Comparison of ENCODE assay signal across 11 cellular contexts in the genomic region with DNA sequence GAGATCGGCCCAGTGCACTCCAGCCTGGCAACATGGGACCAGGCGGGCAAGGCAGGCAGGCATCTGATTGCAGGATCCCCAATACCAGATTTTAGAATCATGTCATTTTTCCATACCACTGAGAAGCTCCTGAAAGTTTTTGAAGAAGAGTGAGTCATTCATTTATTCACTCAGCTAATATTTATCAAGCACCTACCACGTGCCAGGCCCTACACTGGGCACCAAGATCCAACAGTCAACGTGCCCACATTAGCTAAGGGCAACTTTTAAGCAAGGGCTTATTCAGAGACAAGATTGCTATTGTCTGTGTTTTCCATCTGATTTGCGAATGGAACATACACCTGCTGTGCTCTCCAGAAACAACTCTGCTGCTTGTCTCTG.
DNase-seq lines count a peak whose midpoint lies in the region; ATAC-seq, FAIRE-seq and TF ChIP-seq lines count a peak whose summit lies in the region.
"Had no signal": no experiment of that assay in that cellular context is flagged by ENCODE, and none has a peak within 500 bp of the region (broad histone marks: within the 10 kb centered on the region; RNA-seq: fewer than 3 reads in every experiment).

No MANE protein-coding gene starts in this region.

- TF ChIP-seq POLR2A in HepG2 (IDR thresholded peaks at IDR 0.05; ENCODE audit: insufficient read depth in 1 of 2, low read depth in 2 of 2, low read length in 2 of 2) (no peak), right lobe of liver (IDR thresholded peaks at IDR 0.05) (no peak)

- no peak overlapping the region for H3K9ac ChIP-seq in HepG2 (ENCODE audit: insufficient read depth, low read depth, low read length)
- H3K9ac ChIP-seq: parathyroid adenoma had no signal

- no peaks in the 10 kb centered on the region for H3K79me2 ChIP-seq in HepG2 (ENCODE audit: insufficient read depth, low read length)
- H3K79me2 ChIP-seq: parathyroid adenoma had no signal

- FAIRE-seq in HepG2 (lab: Jason Lieb, UNC), result peak; percentile 8
- FAIRE-seq: urothelium cell line had no signal

- H3K4me2 ChIP-seq in HepG2 (ENCODE audit: low read depth, low read length), result no peak overlapping the region

- H3K4me3 ChIP-seq in HepG2 (replicated peaks in 1 of 3; ENCODE audit: insufficient read depth in 1 of 3, low read depth in 2 of 3, low read length in 3 of 3) (no peak overlapping the region), right lobe of liver (no peak overlapping the region)

- H3K4me1 ChIP-seq in HepG2 (ENCODE audit: insufficient read depth, low read length) (no peaks in the 10 kb centered on the region), right lobe of liver (no peaks in the 10 kb centered on the region)

- peaks cover 1% of the 10 kb centered on the region for H3K27me3 Mint-ChIP-seq in activated naive CD8-positive, alpha-beta T cell treated with anti-CD3 and anti-CD28 coated beads, Interleukin-2, amount 50 U/mL, for 24 hours
- H3K27me3 Mint-ChIP-seq in natural killer cell (ENCODE audit: low read depth in 2 of 2), result no peaks in the 10 kb centered on the region

- intact Hi-C loops in HepG2 (cut with micrococcal nuclease; ENCODE audit: unreplicated experiment) (no loop called here), right lobe of liver (cut with DNase I) (loop anchor here in 1 of 2 donors (10.0 kb wide), 1 partner anchor 272 kb away; no protein-coding TSS in a partner anchor), natural killer cell (cut with micrococcal nuclease) (loop anchor here (5.0 to 10.0 kb wide), 4 partner anchors 112 to 635 kb away; partner anchors contain the start of genes SERTAD2 and UGP2)

- peaks cover 57% of the 10 kb centered on the region for H3K4me1 Mint-ChIP-seq in activated naive CD8-positive, alpha-beta T cell treated with anti-CD3 and anti-CD28 coated beads, Interleukin-2, amount 50 U/mL, for 24 hours
- H3K4me1 Mint-ChIP-seq in natural killer cell, result peaks cover 69 to 72% of the 10 kb centered on the region in 2 donors

- TF ChIP-seq CTCF in HepG2 (CRISPR knock-in tag; IDR thresholded peaks at IDR 0.05), result no peak
- TF ChIP-seq CTCF in right lobe of liver (IDR thresholded peaks at IDR 0.05), result no peak
- no peak for TF ChIP-seq CTCF in natural killer cell (IDR thresholded peaks at IDR 0.05)

- no TSS peak for BruUV-seq in HepG2 (replicated peaks; lab: Mats Ljungman, UMichigan)

- no peaks in the 10 kb centered on the region for H3K9me3 Mint-ChIP-seq in activated naive CD8-positive, alpha-beta T cell treated with anti-CD3 and anti-CD28 coated beads, Interleukin-2, amount 50 U/mL, for 24 hours
- no peaks in the 10 kb centered on the region for H3K9me3 Mint-ChIP-seq in natural killer cell

- H3K4me3 Mint-ChIP-seq in activated naive CD8-positive, alpha-beta T cell treated with anti-CD3 and anti-CD28 coated beads, Interleukin-2, amount 50 U/mL, for 24 hours, result peak overlapping the region; percentile 54
- H3K4me3 Mint-ChIP-seq in natural killer cell, result peak overlapping the region; percentile 73

- POLR2A ChIA-PET in HepG2 (lab: Yijun Ruan, JAX), result no interaction called here

- no peak for TF ChIP-seq RAD21 in HepG2 (CRISPR knock-in tag; IDR thresholded peaks at IDR 0.05)

- 26% methylated on average over 4 of the region's 5 CpGs for WGBS in HepG2 (ENCODE audit: low lambda C conversion rate)
- 64% methylated on average over 2 of the region's 5 CpGs for WGBS in right lobe of liver (ENCODE audit: insufficient coverage, low coverage, low lambda C conversion rate, missing lambda C conversion rate)

- no peak overlapping the region for H3K27ac ChIP-seq in HepG2 (ENCODE audit: extremely low read length, insufficient read depth, low read length)
- no peak overlapping the region for H3K27ac ChIP-seq in right lobe of liver
- H3K27ac ChIP-seq: C4-2B, parathyroid adenoma had no signal

- H4K20me1 ChIP-seq in HepG2 (ENCODE audit: insufficient read depth, low read length), result no peaks in the 10 kb centered on the region

- H3K36me3 Mint-ChIP-seq in activated naive CD8-positive, alpha-beta T cell treated with anti-CD3 and anti-CD28 coated beads, Interleukin-2, amount 50 U/mL, for 24 hours (ENCODE audit: low read depth), result no peaks in the 10 kb centered on the region
- no peaks in the 10 kb centered on the region for H3K36me3 Mint-ChIP-seq in natural killer cell

- CTCF ChIA-PET in HepG2 (lab: Yijun Ruan, JAX; ENCODE audit: low intra/inter-chr PET ratio, low total read pairs), result interaction anchor here (1.2 to 1.4 kb wide), 2 partner anchors 161 to 277 kb away, joined by 4 read pairs; no protein-coding TSS in a partner anchor

- peak overlapping the region; percentile 97 for H3K27ac Mint-ChIP-seq in activated naive CD8-positive, alpha-beta T cell treated with anti-CD3 and anti-CD28 coated beads, Interleukin-2, amount 50 U/mL, for 24 hours
- peak overlapping the region; percentile 78 to 87 for H3K27ac Mint-ChIP-seq in natural killer cell

- no peaks in the 10 kb centered on the region for H3K36me3 ChIP-seq in HepG2 (replicated peaks in 1 of 2; ENCODE audit: control insufficient read depth in 1 of 2, insufficient read depth in 2 of 2, low read length in 2 of 2)
- H3K36me3 ChIP-seq in right lobe of liver, result no peaks in the 10 kb centered on the region

- H3K9me3 ChIP-seq in HepG2 (ENCODE audit: low read length), result no peaks in the 10 kb centered on the region
- no peaks in the 10 kb centered on the region for H3K9me3 ChIP-seq in right lobe of liver

- no peak for ATAC-seq in HepG2
- no peak for ATAC-seq in right lobe of liver
- no peak for ATAC-seq in activated naive CD8-positive, alpha-beta T cell treated with anti-CD3 and anti-CD28 coated beads, Interleukin-2, amount 50 U/mL, for 24 hours
- no peak for ATAC-seq in natural killer cell

- TF ChIP-seq EP300 in HepG2 (IDR thresholded peaks at IDR 0.05; ENCODE audit: low read depth in 2 of 2, low read length in 2 of 2) (no peak), HepG2 (CRISPR knock-in tag; IDR thresholded peaks at IDR 0.05; ENCODE audit: borderline replicate concordance) (no peak)

- H3K27me3 ChIP-seq in HepG2 (ENCODE audit: control insufficient read depth in 1 of 2, insufficient read depth in 2 of 2, low read length in 2 of 2) (peaks cover 2 to 44% of the 10 kb centered on the region in 2 experiments; a peak in 3 of 5 replicates), right lobe of liver (no peaks in the 10 kb centered on the region)

- H2AFZ ChIP-seq in HepG2 (ENCODE audit: low read length), result no peak overlapping the region

- DNase-seq in HepG2 (ENCODE audit: low spot score), result no peak
- DNase-seq in right lobe of liver, result no peak
- no peak for DNase-seq in activated naive CD8-positive, alpha-beta T cell treated with anti-CD3 and anti-CD28 coated beads, Interleukin-2, amount 50 U/mL, for 24 hours
- DNase-seq in natural killer cell, result no peak
- no peak for DNase-seq in NCI-H187 (lab: John Stamatoyannopoulos, UW)
- no peak for DNase-seq in anterior cingulate cortex (lab: John Stamatoyannopoulos, UW)
- no peak for DNase-seq in amniotic stem cell (lab: John Stamatoyannopoulos, UW)
- DNase-seq in SIG-M5 (lab: John Stamatoyannopoulos, UW), result no peak

- in situ Hi-C loops in HepG2 (cut with HindIII; ENCODE audit: extremely low pct_ligation_motif_present, low pct_unique_long_range_greater_than_20kb), result loop anchor here (5.0 kb wide), 1 partner anchor 280 kb away; no protein-coding TSS in a partner anchor

TF ChIP-seq in HepG2, 621 proteins besides CTCF, POLR2A, EP300 and RAD21:
- TF ChIP-seq MNT (IDR thresholded peaks at IDR 0.05) (peak; percentile 40; the same call in 1 of the 2 replicates), ZNF546 (CRISPR knock-in tag; conservative IDR thresholded peaks at IDR 0.05) (no peak)
TF ChIP-seq in HepG2: peak in this region for 1.
